Comparison of ENCODE assay signal across 25 cellular contexts in genomic region chr2:42736598-42737322, GRCh38. TPM values are rescaled to one million over a fixed set of nuclear protein-coding genes. Genes with fewer than 3 reads are reported as not detected.
"Had no signal": no experiment of that assay in that cellular context is flagged by ENCODE, and none has a peak within 500 bp of the region (broad histone marks: within the 10 kb centered on the region; RNA-seq: fewer than 3 reads in every experiment).

No MANE protein-coding gene starts in this region.

- H3K4me1 ChIP-seq: gastrocnemius medialis, heart right ventricle, transverse colon had no signal

- H3K27me3 ChIP-seq: gastrocnemius medialis, heart right ventricle, neutrophil, transverse colon had no signal

- H3K27ac Mint-ChIP-seq: dendritic cell treated with granulocyte-macrophage colony-stimulating factor and Interleukin-4, amounts not matched to agents 40 ng/mL and 50 ng/mL, for 4 days; effector memory CD8-positive, alpha-beta T cell; stimulated activated naive B cell treated with anti-CD40 and anti-IgM and Interleukin-4, amounts not matched to agents 10 μg/mL and 1 μg/mL and 100 μg/mL, for 72 hours; stimulated activated naive CD8-positive, alpha-beta T cell treated with anti-CD3 and anti-CD28 coated beads, Interleukin-15, amount 100 ng/mL, for 72 hours had no signal

- H3K9me3 ChIP-seq: gastrocnemius medialis, neutrophil, thoracic aorta had no signal

- H3K4me3 Mint-ChIP-seq: dendritic cell treated with granulocyte-macrophage colony-stimulating factor and Interleukin-4, amounts not matched to agents 40 ng/mL and 50 ng/mL, for 4 days; effector memory CD8-positive, alpha-beta T cell; naive thymus-derived CD8-positive, alpha-beta T cell; stimulated activated naive B cell treated with anti-CD40 and anti-IgM and Interleukin-4, amounts not matched to agents 10 μg/mL and 1 μg/mL and 100 μg/mL, for 72 hours; stimulated activated naive CD8-positive, alpha-beta T cell treated with anti-CD3 and anti-CD28 coated beads, Interleukin-15, amount 100 ng/mL, for 72 hours had no signal

- ATAC-seq: effector memory CD8-positive, alpha-beta T cell; gastrocnemius medialis; heart right ventricle; mucosa of descending colon; naive thymus-derived CD8-positive, alpha-beta T cell; sciatic nerve; stimulated activated naive B cell treated with anti-CD40 and anti-IgM and Interleukin-4, amounts not matched to agents 10 μg/mL and 1 μg/mL and 100 μg/mL, for 72 hours; stimulated activated naive CD8-positive, alpha-beta T cell treated with anti-CD3 and anti-CD28 coated beads, Interleukin-15, amount 100 ng/mL, for 72 hours had no signal

- H3K36me3 ChIP-seq: neutrophil had no signal

- FAIRE-seq: colon, islet of Langerhans had no signal

- H3K4me3 ChIP-seq: gastrocnemius medialis, heart right ventricle, mucosa of descending colon, skin epidermis, thoracic aorta, transverse colon had no signal

- H3K27ac ChIP-seq: gastrocnemius medialis, heart right ventricle, neutrophil, thoracic aorta, transverse colon had no signal

- DNase-seq: effector memory CD8-positive, alpha-beta T cell; erythroblast; gastrocnemius medialis; heart right ventricle; hypothalamus; kidney glomerular epithelial cell; mucosa of descending colon; naive thymus-derived CD8-positive, alpha-beta T cell; stimulated activated CD4-positive, alpha-beta T cell treated with anti-CD3 and anti-CD28 coated beads, Interleukin-2, amount 100 ng/mL, for 24 hours; stimulated activated CD4-positive, alpha-beta T cell treated with anti-CD3 and anti-CD28 coated beads, Interleukin-4, amount 100 ng/mL, for 4 hours; stimulated activated naive B cell treated with anti-CD40 and anti-IgM and Interleukin-4, amounts not matched to agents 10 μg/mL and 1 μg/mL and 100 μg/mL, for 72 hours; stimulated activated naive CD8-positive, alpha-beta T cell treated with anti-CD3 and anti-CD28 coated beads, Interleukin-15, amount 100 ng/mL, for 72 hours; transverse colon had no signal

- H3K4me1 Mint-ChIP-seq: naive thymus-derived CD8-positive, alpha-beta T cell; stimulated activated naive CD8-positive, alpha-beta T cell treated with anti-CD3 and anti-CD28 coated beads, Interleukin-15, amount 100 ng/mL, for 72 hours had no signal

- H3K27me3 Mint-ChIP-seq: effector memory CD8-positive, alpha-beta T cell; naive thymus-derived CD8-positive, alpha-beta T cell; stimulated activated naive B cell treated with anti-CD40 and anti-IgM and Interleukin-4, amounts not matched to agents 10 μg/mL and 1 μg/mL and 100 μg/mL, for 72 hours; stimulated activated naive CD8-positive, alpha-beta T cell treated with anti-CD3 and anti-CD28 coated beads, Interleukin-15, amount 100 ng/mL, for 72 hours had no signal

RNA-seq across cellular contexts. Expression of gene OXER1, which starts 27.2 kb away (rescaled TPM):
- total RNA-seq: lung microvascular endothelial cell, osteoblast, pulmonary artery endothelial cell had no signal
- polyA plus RNA-seq: fibroblast of lung, neural cell had no signal

RNA-seq across cellular contexts. Expression of gene HAAO, which starts 55.6 kb away (rescaled TPM):
- total RNA-seq: lung microvascular endothelial cell had no signal
- polyA plus RNA-seq: neural cell had no signal
